ENCODE assay signal across 16 cellular contexts in the genomic region with DNA sequence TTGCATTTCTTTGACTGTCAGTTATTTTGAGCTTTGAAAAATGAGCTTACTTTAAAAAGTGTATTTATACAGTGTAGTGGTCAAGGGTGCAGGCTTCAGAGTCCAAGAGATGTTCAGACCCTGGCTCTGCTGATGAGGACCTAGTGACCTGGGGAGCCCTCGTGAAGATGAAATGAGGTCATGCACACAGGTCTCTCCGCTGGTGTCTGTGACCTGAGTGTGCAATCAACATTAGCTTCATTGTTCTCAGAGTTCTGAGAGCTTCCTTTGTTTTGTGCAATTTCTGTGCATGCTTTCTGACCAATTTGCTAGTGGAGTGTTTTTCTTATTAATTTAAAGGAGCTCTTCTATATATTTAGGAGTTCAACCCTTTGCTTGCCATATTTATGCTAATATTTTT.
"Had no signal": no experiment of that assay in that cellular context is flagged by ENCODE, and none has a peak within 500 bp of the region (broad histone marks: within the 10 kb centered on the region; RNA-seq: fewer than 3 reads in every experiment).

No MANE protein-coding gene starts in this region.

- DNase-seq: activated CD4-positive, alpha-beta T cell treated with anti-CD3 and anti-CD28 coated beads, Interleukin-2, amount 50 U/mL, for 1 hour; activated CD8-positive, alpha-beta memory T cell treated with anti-CD3 and anti-CD28 coated beads for 24 hours; activated naive CD8-positive, alpha-beta T cell treated with anti-CD3 and anti-CD28 coated beads for 36 hours; body of pancreas; caudate nucleus; erythroblast; islet precursor cell; left lung; mammary epithelial cell; naive thymus-derived CD8-positive, alpha-beta T cell; stimulated activated CD4-positive, alpha-beta T cell treated with anti-CD3 and anti-CD28 coated beads, Interleukin-2, amount 100 ng/mL, for 48 hours; thyroid gland had no signal

- H3K36me3 ChIP-seq: gastroesophageal sphincter, left lung, neutrophil, thyroid gland had no signal

- H3K9me3 ChIP-seq: body of pancreas, gastroesophageal sphincter, left lung, neutrophil, thyroid gland had no signal

- H3K27ac ChIP-seq: body of pancreas, gastroesophageal sphincter, left lung, neutrophil, parathyroid adenoma, thyroid gland had no signal

- H3K4me1 ChIP-seq: body of pancreas, gastroesophageal sphincter, parathyroid adenoma, thyroid gland had no signal

- H3K4me3 ChIP-seq: body of pancreas, gastroesophageal sphincter, left lung, thyroid gland had no signal

- FAIRE-seq: colon had no signal

- H3K9ac ChIP-seq: parathyroid adenoma had no signal
